9 cellular contexts compared by ENCODE assay signal in the genomic region with DNA sequence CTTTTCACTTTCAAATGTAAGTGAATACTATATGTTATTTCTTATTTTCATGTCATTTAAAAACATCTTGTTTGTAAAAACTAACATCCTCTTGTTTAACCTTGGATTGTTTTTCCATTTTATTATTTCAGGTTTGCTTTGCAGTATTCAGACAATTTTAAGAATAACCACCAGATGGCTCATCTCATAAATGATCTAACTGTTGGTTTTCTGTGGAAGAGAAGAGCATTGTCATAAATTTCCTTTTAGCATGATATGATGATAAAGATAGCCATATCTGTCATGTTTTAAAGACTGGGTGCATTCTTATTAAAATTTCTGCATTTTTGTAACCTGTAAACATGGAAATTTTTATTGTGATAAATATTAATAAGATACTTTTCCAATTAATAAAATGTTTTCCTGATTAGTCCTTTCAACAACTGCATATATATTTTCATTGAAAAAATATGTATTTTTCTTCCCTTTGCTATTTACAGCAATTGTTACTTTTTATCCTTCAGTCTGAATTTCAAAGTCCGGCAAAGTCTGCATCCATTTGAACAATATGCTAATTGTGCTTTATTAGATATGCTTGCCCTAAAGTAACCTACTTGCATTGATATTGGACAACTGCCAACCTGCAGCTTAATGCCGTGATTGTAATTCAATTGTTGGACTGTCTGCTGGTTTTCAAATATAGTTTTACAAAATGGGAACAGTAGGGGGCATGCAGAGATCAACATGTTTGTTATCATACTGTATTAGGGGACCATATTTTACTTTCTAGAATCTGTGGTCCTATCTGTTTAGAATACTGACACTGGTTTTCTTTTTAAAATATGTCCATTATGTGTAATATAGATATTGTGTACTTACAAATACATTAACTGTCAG.
A peak's percentile ranks its signal among the peaks of the same experiment; 100 is the strongest.
DNase-seq lines count a peak whose midpoint lies in the region; ATAC-seq and TF ChIP-seq lines count a peak whose summit lies in the region.
"Had no signal": no experiment of that assay in that cellular context is flagged by ENCODE, and none has a peak within 500 bp of the region (broad histone marks: within the 10 kb centered on the region; RNA-seq: fewer than 3 reads in every experiment).

No MANE protein-coding gene starts in this region.

- H3K4me1 Mint-ChIP-seq in naive thymus-derived CD4-positive, alpha-beta T cell = no peaks in the 10 kb centered on the region
- no peaks in the 10 kb centered on the region for H3K4me1 Mint-ChIP-seq in activated CD8-positive, alpha-beta T cell treated with anti-CD3 and anti-CD28 coated beads, Interleukin-2, amount 10 ng/mL, durations not matched to agents 7 days and 5 days (ENCODE audit: low read depth)

- DNase-seq in SIG-M5 treated with dmso at 0.1 percent for 504 hours (lab: John Stamatoyannopoulos, UW; ENCODE audit: unreplicated experiment) = peak; percentile 30
- DNase-seq in SIG-M5 (lab: John Stamatoyannopoulos, UW) = no peak
- DNase-seq in NCI-H526 (lab: John Stamatoyannopoulos, UW) = peak; percentile 78 to 80
- DNase-seq in dermis blood vessel endothelial cell = peak; percentile 30
- no peak for DNase-seq in GOT3 (lab: John Stamatoyannopoulos, UW)
- no peak for DNase-seq in naive thymus-derived CD4-positive, alpha-beta T cell
- no peak for DNase-seq in activated CD8-positive, alpha-beta T cell treated with anti-CD3 and anti-CD28 coated beads, Interleukin-2, amount 10 ng/mL, durations not matched to agents 7 days and 5 days

- H3K4me3 ChIP-seq in parathyroid adenoma (ENCODE audit: low read depth, low read length) = no peak overlapping the region
- no peak overlapping the region for H3K4me3 ChIP-seq in naive thymus-derived CD4-positive, alpha-beta T cell (ENCODE audit: low read length)
- H3K4me3 ChIP-seq: BLaER1 treated with 17β-estradiol and CSF1 and Interleukin-3, amounts not matched to agents 10 nM and 100 nM had no signal

- H3K36me3 ChIP-seq in parathyroid adenoma (ENCODE audit: control insufficient read depth, insufficient read depth, low read length) = no peaks in the 10 kb centered on the region
- no peaks in the 10 kb centered on the region for H3K36me3 ChIP-seq in naive thymus-derived CD4-positive, alpha-beta T cell (ENCODE audit: control insufficient read depth in 2 of 3, insufficient read depth in 3 of 3, low read length in 3 of 3)

- H3K4me1 ChIP-seq in parathyroid adenoma = no peaks in the 10 kb centered on the region
- H3K4me1 ChIP-seq in naive thymus-derived CD4-positive, alpha-beta T cell (ENCODE audit: control insufficient read depth in 2 of 2, insufficient read depth in 2 of 2, low read length in 2 of 2) = no peaks in the 10 kb centered on the region
- H3K4me1 ChIP-seq: BLaER1 treated with 17β-estradiol and CSF1 and Interleukin-3, amounts not matched to agents 10 nM and 100 nM had no signal

- peak; percentile 36 for TF ChIP-seq CTCF in parathyroid adenoma (IDR thresholded peaks at IDR 0.05)

- H3K9me3 ChIP-seq in parathyroid adenoma (ENCODE audit: control insufficient read depth, low read length) = no peaks in the 10 kb centered on the region
- H3K9me3 ChIP-seq in naive thymus-derived CD4-positive, alpha-beta T cell (ENCODE audit: control insufficient read depth in 2 of 3, low read length in 3 of 3) = no peaks in the 10 kb centered on the region
- H3K9me3 ChIP-seq: BLaER1 treated with 17β-estradiol and CSF1 and Interleukin-3, amounts not matched to agents 10 nM and 100 nM had no signal

- no peak overlapping the region for H2AFZ ChIP-seq in parathyroid adenoma

- no peak overlapping the region for H3K9ac ChIP-seq in parathyroid adenoma
- H3K9ac ChIP-seq: BLaER1 treated with 17β-estradiol and CSF1 and Interleukin-3, amounts not matched to agents 10 nM and 100 nM had no signal

- no peak for ATAC-seq in naive thymus-derived CD4-positive, alpha-beta T cell
- no peak for ATAC-seq in activated CD8-positive, alpha-beta T cell treated with anti-CD3 and anti-CD28 coated beads, Interleukin-2, amount 10 ng/mL, durations not matched to agents 7 days and 5 days

- no peaks in the 10 kb centered on the region for H3K27me3 ChIP-seq in parathyroid adenoma (ENCODE audit: control insufficient read depth, insufficient read depth, low read length)
- H3K27me3 ChIP-seq in naive thymus-derived CD4-positive, alpha-beta T cell (ENCODE audit: control insufficient read depth in 2 of 2, insufficient read depth in 2 of 2, low read length in 2 of 2) = no peaks in the 10 kb centered on the region
- H3K27me3 ChIP-seq: BLaER1 treated with 17β-estradiol and CSF1 and Interleukin-3, amounts not matched to agents 10 nM and 100 nM had no signal

- POLR2A ChIA-PET in naive thymus-derived CD4-positive, alpha-beta T cell (lab: Charles Lee) = no interaction called here
- POLR2A ChIA-PET in activated CD8-positive, alpha-beta T cell treated with anti-CD3 and anti-CD28 coated beads, Interleukin-2, amount 10 ng/mL, durations not matched to agents 7 days and 5 days (lab: Charles Lee) = no interaction called here

- H3K79me2 ChIP-seq in parathyroid adenoma = no peaks in the 10 kb centered on the region

- H3K27ac Mint-ChIP-seq in naive thymus-derived CD4-positive, alpha-beta T cell = no peak overlapping the region
- H3K27ac Mint-ChIP-seq in activated CD8-positive, alpha-beta T cell treated with anti-CD3 and anti-CD28 coated beads, Interleukin-2, amount 10 ng/mL, durations not matched to agents 7 days and 5 days = no peak overlapping the region

- H3K27me3 Mint-ChIP-seq in naive thymus-derived CD4-positive, alpha-beta T cell = no peaks in the 10 kb centered on the region
- H3K27me3 Mint-ChIP-seq in activated CD8-positive, alpha-beta T cell treated with anti-CD3 and anti-CD28 coated beads, Interleukin-2, amount 10 ng/mL, durations not matched to agents 7 days and 5 days (ENCODE audit: low read depth) = no peaks in the 10 kb centered on the region

- H3K27ac ChIP-seq in parathyroid adenoma = no peak overlapping the region
- H3K27ac ChIP-seq in naive thymus-derived CD4-positive, alpha-beta T cell (ENCODE audit: low read depth, low read length) = no peak overlapping the region
- H3K27ac ChIP-seq: BLaER1 treated with 17β-estradiol and CSF1 and Interleukin-3, amounts not matched to agents 10 nM and 100 nM had no signal

- peaks cover 0 to 4% (median 0%) of the 10 kb centered on the region in 11 donors for H3K9me3 Mint-ChIP-seq in naive thymus-derived CD4-positive, alpha-beta T cell
- H3K9me3 Mint-ChIP-seq in activated CD8-positive, alpha-beta T cell treated with anti-CD3 and anti-CD28 coated beads, Interleukin-2, amount 10 ng/mL, durations not matched to agents 7 days and 5 days (ENCODE audit: insufficient read depth) = no peaks in the 10 kb centered on the region

- CTCF ChIA-PET in naive thymus-derived CD4-positive, alpha-beta T cell (lab: Charles Lee) = no interaction called here
- CTCF ChIA-PET in activated CD8-positive, alpha-beta T cell treated with anti-CD3 and anti-CD28 coated beads, Interleukin-2, amount 10 ng/mL, durations not matched to agents 7 days and 5 days (lab: Charles Lee) = no interaction called here

- no peak overlapping the region for H3K4me2 ChIP-seq in parathyroid adenoma (ENCODE audit: low read length)
- H3K4me2 ChIP-seq: BLaER1 treated with 17β-estradiol and CSF1 and Interleukin-3, amounts not matched to agents 10 nM and 100 nM had no signal

- H3K4me3 Mint-ChIP-seq in naive thymus-derived CD4-positive, alpha-beta T cell = no peak overlapping the region
- H3K4me3 Mint-ChIP-seq in activated CD8-positive, alpha-beta T cell treated with anti-CD3 and anti-CD28 coated beads, Interleukin-2, amount 10 ng/mL, durations not matched to agents 7 days and 5 days = no peak overlapping the region

- H3K36me3 Mint-ChIP-seq in naive thymus-derived CD4-positive, alpha-beta T cell = no peaks in the 10 kb centered on the region
- no peaks in the 10 kb centered on the region for H3K36me3 Mint-ChIP-seq in activated CD8-positive, alpha-beta T cell treated with anti-CD3 and anti-CD28 coated beads, Interleukin-2, amount 10 ng/mL, durations not matched to agents 7 days and 5 days (ENCODE audit: low read depth)

- intact Hi-C loops in naive thymus-derived CD4-positive, alpha-beta T cell (cut with micrococcal nuclease) = loop anchor here in 1 of 2 donors (5.0 kb wide), 1 partner anchor 741 kb away; no protein-coding TSS in a partner anchor

Comparison
In these comparisons a context has a peak if more than half of its experiments do, and no peak if none do; other contexts are left out.
1. DNase-seq: peak in SIG-M5 treated with dmso at 0.1 percent for 504 hours (single experiment), NCI-H526 (2 of 2) and dermis blood vessel endothelial cell (single experiment); none in SIG-M5 (single experiment), GOT3 (single experiment), naive thymus-derived CD4-positive, alpha-beta T cell (0 of 9) and activated CD8-positive, alpha-beta T cell treated with anti-CD3 and anti-CD28 coated beads, Interleukin-2, amount 10 ng/mL, durations not matched to agents 7 days and 5 days (single experiment).